8 cellular contexts compared by ENCODE assay signal in the genomic region with DNA sequence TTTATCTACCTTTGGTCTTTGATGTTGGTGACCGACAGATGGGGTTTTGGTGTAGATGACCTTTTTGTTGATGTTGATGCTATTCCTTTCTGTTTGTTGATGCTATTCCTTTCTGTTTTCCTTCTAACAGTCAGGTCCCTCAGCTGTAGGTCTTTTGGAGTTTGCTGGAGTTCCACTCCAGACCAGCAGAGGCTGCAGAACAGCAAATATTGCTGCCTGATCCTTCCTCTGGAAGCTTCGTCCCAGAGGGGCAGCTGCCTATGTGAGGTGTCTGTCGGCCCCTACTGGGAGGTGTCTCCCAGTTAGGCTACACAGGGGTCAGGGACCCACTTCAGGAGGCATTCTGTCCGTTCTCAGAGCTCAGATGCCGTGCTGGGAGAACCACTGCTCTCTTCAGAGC.
A peak's percentile ranks its signal among the peaks of the same experiment; 100 is the strongest.
DNase-seq lines count a peak whose midpoint lies in the region; ATAC-seq and TF ChIP-seq lines count a peak whose summit lies in the region.
"Not testable (repeated sequence)": the region's sequence is repeated elsewhere in the genome, so short reads cannot be mapped to it uniquely, and the experiment has no call there.

No MANE protein-coding gene starts in this region.

- H3K27me3 Mint-ChIP-seq in WTC11 (ENCODE audit: low read depth); endodermal cell (ENCODE audit: insufficient read depth); glutamatergic neuron (ENCODE audit: unreplicated experiment); nephron progenitor cell (ENCODE audit: low read depth, poor library complexity): not testable (repeated sequence)

- H2AFZ ChIP-seq in HCT116 (ENCODE audit: low read depth, low read length, poor library complexity, severe bottlenecking): not testable (repeated sequence)

- not testable (repeated sequence) for H3K9me2 ChIP-seq in HCT116 (ENCODE audit: insufficient read depth)

- H3K27ac ChIP-seq in HCT116 (ENCODE audit: low read depth, low read length); brain microvascular endothelial cell; endodermal cell (ENCODE audit: low read depth, low read length); upper lobe of right lung: not testable (repeated sequence)

- TF ChIP-seq RAD21 in HCT116 (IDR thresholded peaks at IDR 0.05; ENCODE audit: low read depth): not testable (repeated sequence)

- BruUV-seq in HCT116 (replicated peaks; lab: Mats Ljungman, UMichigan): not testable (repeated sequence)

- H3K4me2 ChIP-seq in HCT116 (ENCODE audit: low read length): not testable (repeated sequence)

- H3K4me1 ChIP-seq in HCT116 (ENCODE audit: control insufficient read depth in 1 of 2, insufficient read depth in 2 of 2, low read length in 2 of 2): peaks cover 0 to 13% of the 10 kb centered on the region in 2 experiments; a peak in 2 of 4 replicates
- not testable (repeated sequence) for H3K4me1 ChIP-seq in endodermal cell (ENCODE audit: control insufficient read depth, insufficient read depth, low read length); upper lobe of right lung

- H3K4me1 Mint-ChIP-seq in WTC11: peaks cover 31% of the 10 kb centered on the region
- H3K4me1 Mint-ChIP-seq in endodermal cell; glutamatergic neuron (ENCODE audit: low read depth, unreplicated experiment); nephron progenitor cell: not testable (repeated sequence)

- not testable (repeated sequence) for H3K4me3 Mint-ChIP-seq in WTC11; endodermal cell; glutamatergic neuron (ENCODE audit: unreplicated experiment); nephron progenitor cell

- H3K79me2 ChIP-seq in HCT116 (ENCODE audit: insufficient read depth, low read length): not testable (repeated sequence)

- 93% methylated on average over 3 to 5 of the region's 5 CpGs for WGBS in endodermal cell (ENCODE audit: insufficient coverage in 1 of 2, insufficient read length in 1 of 2), 2 experiments

- CTCF ChIA-PET in HCT116 (lab: Charles Lee): not testable (repeated sequence)
- CTCF ChIA-PET in WTC11 (lab: Charles Lee): interaction anchor here (0.8 to 1.5 kb wide), 6 partner anchors 11 to 206 kb away, joined by 3 to 5 read pairs (median 4); no protein-coding TSS in a partner anchor

- in situ Hi-C loops in brain microvascular endothelial cell (cut with HindIII; ENCODE audit: low pct_ligation_motif_present, low sequenced_read_pairs): not testable (repeated sequence)

- peaks cover 61% of the 10 kb centered on the region for H3K36me3 Mint-ChIP-seq in WTC11
- H3K36me3 Mint-ChIP-seq in endodermal cell (ENCODE audit: low read depth): peaks cover 94% of the 10 kb centered on the region
- H3K36me3 Mint-ChIP-seq in glutamatergic neuron (ENCODE audit: unreplicated experiment): peaks cover 16% of the 10 kb centered on the region
- H3K36me3 Mint-ChIP-seq in nephron progenitor cell (ENCODE audit: low read depth): peaks cover 94% of the 10 kb centered on the region

- RAD21 ChIA-PET in HCT116 (lab: Charles Lee; ENCODE audit: low non-redundant PET in 1 of 2, low total read pairs in 2 of 2, uncharacterized antibody in 2 of 2, unreplicated experiment in 2 of 2): not testable (repeated sequence)

- H3K9ac ChIP-seq in HCT116 (ENCODE audit: low read length); endodermal cell (ENCODE audit: extremely low read depth, low read length, poor library complexity, severe bottlenecking): not testable (repeated sequence)

- peak in 2 of 3 experiments; percentile 13 to 28; a peak in 3 of 6 replicates for TF ChIP-seq CTCF in HCT116 (IDR thresholded peaks at IDR 0.05 in 2 of 3, conservative IDR thresholded peaks at IDR 0.05 in 1 of 3; ENCODE audit: borderline replicate concordance in 1 of 3, insufficient read depth in 1 of 3, low read depth in 2 of 3, low read length in 2 of 3)
- TF ChIP-seq CTCF in WTC11 (IDR thresholded peaks at IDR 0.05): peak; percentile 46
- peak; percentile 22 for TF ChIP-seq CTCF in brain microvascular endothelial cell (IDR thresholded peaks at IDR 0.05; ENCODE audit: low read depth, low read length, missing control alignments)
- TF ChIP-seq CTCF in endodermal cell (conservative IDR thresholded peaks at IDR 0.05): peak; percentile 63
- peak; percentile 16 for TF ChIP-seq CTCF in glutamatergic neuron (IDR thresholded peaks at IDR 0.05; ENCODE audit: partially characterized antibody, unreplicated experiment)
- TF ChIP-seq CTCF in nephron progenitor cell (IDR thresholded peaks at IDR 0.05): not testable (repeated sequence)
- peak; percentile 13 for TF ChIP-seq CTCF in upper lobe of right lung (IDR thresholded peaks at IDR 0.05)

- H3K9me3 ChIP-seq in HCT116 (ENCODE audit: control insufficient read depth in 1 of 2, insufficient read depth in 1 of 2, low read depth in 1 of 2, low read length in 2 of 2); endodermal cell (ENCODE audit: control insufficient read depth, low read length); upper lobe of right lung: not testable (repeated sequence)

- TF ChIP-seq POLR2A in HCT116 (IDR thresholded peaks at IDR 0.05; ENCODE audit: borderline replicate concordance, extremely low read depth, insufficient read depth, insufficient read length): not testable (repeated sequence)

- H3K4me3 ChIP-seq in HCT116 (replicated peaks in 1 of 2; ENCODE audit: low read depth in 1 of 2, low read length in 2 of 2); brain microvascular endothelial cell (ENCODE audit: low read depth, low read length); endodermal cell (ENCODE audit: low read length); upper lobe of right lung: not testable (repeated sequence)

- not testable (repeated sequence) for H3K27me3 ChIP-seq in HCT116 (ENCODE audit: insufficient read depth, low read length); brain microvascular endothelial cell (replicated peaks); endodermal cell (ENCODE audit: control insufficient read depth, insufficient read depth, low read length, poor library complexity, severe bottlenecking); upper lobe of right lung

- H4K20me1 ChIP-seq in HCT116 (ENCODE audit: insufficient read depth): not testable (repeated sequence)

- intact Hi-C loops in HCT116 (cut with micrococcal nuclease); upper lobe of right lung (cut with DNase I): not testable (repeated sequence)

- DNase-seq in ELF-1 (ENCODE audit: low read depth, low spot score): peak; percentile 29
- DNase-seq in HCT116 (ENCODE audit: low read depth, low spot score); brain microvascular endothelial cell; glutamatergic neuron; nephron progenitor cell; upper lobe of right lung: not testable (repeated sequence)
- peak; percentile 17 for DNase-seq in WTC11 (ENCODE audit: low spot score)
- DNase-seq in endodermal cell: peak; percentile 65

- POLR2A ChIA-PET in HCT116 (lab: Charles Lee); WTC11 (lab: Charles Lee): not testable (repeated sequence)

- ATAC-seq in HCT116, upper lobe of right lung: not testable (repeated sequence)
- ATAC-seq in WTC11: peak; percentile 52; the same call in 1 of the 2 replicates

- H3K27ac Mint-ChIP-seq in WTC11 (peak overlapping the region; percentile 69), endodermal cell (peak overlapping the region; percentile 1), nephron progenitor cell (peak overlapping the region; percentile 87)
- H3K27ac Mint-ChIP-seq in glutamatergic neuron (ENCODE audit: unreplicated experiment): not testable (repeated sequence)

- H3K9me3 Mint-ChIP-seq in WTC11 (peaks cover 18% of the 10 kb centered on the region), endodermal cell (peaks cover 20% of the 10 kb centered on the region), nephron progenitor cell (peaks cover 29% of the 10 kb centered on the region)
- not testable (repeated sequence) for H3K9me3 Mint-ChIP-seq in glutamatergic neuron (ENCODE audit: unreplicated experiment)

- not testable (repeated sequence) for H3K36me3 ChIP-seq in HCT116 (ENCODE audit: control insufficient read depth in 1 of 2, insufficient read depth in 2 of 2, low read length in 2 of 2)
- H3K36me3 ChIP-seq in brain microvascular endothelial cell (replicated peaks): peaks cover 19% of the 10 kb centered on the region
- peaks cover 28% of the 10 kb centered on the region for H3K36me3 ChIP-seq in endodermal cell (ENCODE audit: control insufficient read depth, insufficient read depth, low read length)
- H3K36me3 ChIP-seq in upper lobe of right lung: peaks cover 28% of the 10 kb centered on the region
